15 cellular contexts compared by ENCODE assay signal in genomic region chr6:157219201-157220200, GRCh38.
A peak's percentile ranks its signal among the peaks of the same experiment; 100 is the strongest.
DNase-seq lines count a peak whose midpoint lies in the region; ATAC-seq and TF ChIP-seq lines count a peak whose summit lies in the region.
"Had no signal": no experiment of that assay in that cellular context is flagged by ENCODE, and none has a peak within 500 bp of the region (broad histone marks: within the 10 kb centered on the region; RNA-seq: fewer than 3 reads in every experiment).

No MANE protein-coding gene starts in this region.

- H3K4me2 ChIP-seq in H9 (ENCODE audit: insufficient read depth, insufficient read length, low read length) (no peak overlapping the region), trophoblast cell (ENCODE audit: low read length) (no peak overlapping the region)

- no peak overlapping the region for H2BK12ac ChIP-seq in H9 (ENCODE audit: insufficient read length, low read depth, low read length)
- H2BK12ac ChIP-seq in trophoblast cell (ENCODE audit: low read length) = peak overlapping the region; percentile 66

- H3K56ac ChIP-seq in H9 (ENCODE audit: insufficient read length, low read depth, low read length) = no peak overlapping the region

- in situ Hi-C loops in Panc1 (cut with HindIII; ENCODE audit: low pct_unique_long_range_greater_than_20kb, low sequenced_read_pairs) = no loop called here

- no peak overlapping the region for H2BK5ac ChIP-seq in H9 (ENCODE audit: insufficient read length, low read length)
- H2BK5ac ChIP-seq in trophoblast cell (ENCODE audit: low read depth, low read length, poor library complexity) = no peak overlapping the region

- H2BK15ac ChIP-seq in H9 (ENCODE audit: low read depth, low read length) = no peak overlapping the region

- no peaks in the 10 kb centered on the region for H3K36me3 ChIP-seq in Panc1 (ENCODE audit: control insufficient read depth, insufficient read depth, low read length)
- H3K36me3 ChIP-seq in trophoblast cell (ENCODE audit: control insufficient read depth in 1 of 2, insufficient read depth in 2 of 2, low read length in 2 of 2) = no peaks in the 10 kb centered on the region
- H3K36me3 ChIP-seq in left lung = no peaks in the 10 kb centered on the region
- H3K36me3 ChIP-seq: heart right ventricle had no signal

- H3K36me3 Mint-ChIP-seq in H9 (ENCODE audit: insufficient read depth in 1 of 3, low read depth in 3 of 3) = no peaks in the 10 kb centered on the region; a peak in 1 of 7 replicates
- no peaks in the 10 kb centered on the region for H3K36me3 Mint-ChIP-seq in activated CD4-positive, alpha-beta T cell treated with anti-CD3 and anti-CD28 coated beads, Interleukin-2, amount 10 ng/mL, durations not matched to agents 7 days and 5 days (ENCODE audit: low read depth)
- H3K36me3 Mint-ChIP-seq: naive B cell had no signal

- no peak overlapping the region for H3T11ph ChIP-seq in H9 (ENCODE audit: low read length)

- no peaks in the 10 kb centered on the region for H3K23me2 ChIP-seq in H9 (ENCODE audit: insufficient read length, low read depth, low read length, poor library complexity, severe bottlenecking)

- no peak overlapping the region for H3K4me3 Mint-ChIP-seq in H9
- H3K4me3 Mint-ChIP-seq in activated CD4-positive, alpha-beta T cell treated with anti-CD3 and anti-CD28 coated beads, Interleukin-2, amount 10 ng/mL, durations not matched to agents 7 days and 5 days = no peak overlapping the region

- H2BK20ac ChIP-seq in H9 (ENCODE audit: low read depth, low read length, poor library complexity, severe bottlenecking) = no peak overlapping the region

- H4K5ac ChIP-seq in H9 (ENCODE audit: insufficient read length, low read depth, low read length) = no peak overlapping the region

- H3K27me3 ChIP-seq in H9 (ENCODE audit: insufficient read depth, low read length) = no peaks in the 10 kb centered on the region
- no peaks in the 10 kb centered on the region for H3K27me3 ChIP-seq in Panc1 (ENCODE audit: control insufficient read depth, insufficient read depth, low read length)
- H3K27me3 ChIP-seq in trophoblast cell (ENCODE audit: insufficient read depth, low read length) = no peaks in the 10 kb centered on the region
- H3K27me3 ChIP-seq in left lung = no peaks in the 10 kb centered on the region
- H3K27me3 ChIP-seq: heart right ventricle had no signal

- no peak overlapping the region for H4K12ac ChIP-seq in trophoblast cell (ENCODE audit: low read depth, low read length)

- WGBS in H9 (ENCODE audit: extremely low coverage, insufficient read length, low lambda C conversion rate) = no CpG with 5 or more reads among the region's 18 CpGs
- WGBS in trophoblast cell (ENCODE audit: extremely low coverage, insufficient coverage, insufficient read length) = no CpG with 5 or more reads among the region's 18 CpGs

- ATAC-seq in Panc1 (0 out of 2 replicates have a peak, but pooled peaks have one; percentile 8), left lung (no peak), GM19351 (IDR thresholded peaks at IDR 0.05; ENCODE audit: unreplicated experiment) (no peak), HG03135 (IDR thresholded peaks at IDR 0.05; ENCODE audit: unreplicated experiment) (no peak)
- ATAC-seq: heart right ventricle; stimulated activated naive CD8-positive, alpha-beta T cell treated with anti-CD3 and anti-CD28 coated beads, Interleukin-15, Interleukin-2, amounts not matched to agents 100 U/mL and 50 U/mL, for 24 hours; T-helper 17 cell had no signal

- H3K9me3 ChIP-seq in H9 (ENCODE audit: control insufficient read depth, low read depth, low read length) (no peaks in the 10 kb centered on the region), Panc1 (ENCODE audit: control insufficient read depth, insufficient read depth, low read depth, low read length) (no peaks in the 10 kb centered on the region), trophoblast cell (ENCODE audit: insufficient read depth, low read depth, low read length) (peaks cover 3% of the 10 kb centered on the region), left lung (no peaks in the 10 kb centered on the region)
- H3K9me3 ChIP-seq: heart right ventricle had no signal

- DNase-seq in H9 (peak; percentile 69), Panc1 (ENCODE audit: low read depth, low spot score) (no peak), epithelial cell of esophagus (ENCODE audit: low read depth) (peak; percentile 71), trophoblast cell (peak in 1 of 2 donors; percentile 22), left lung (no peak)
- no peak for DNase-seq in activated CD4-positive, alpha-beta T cell treated with anti-CD3 and anti-CD28 coated beads, Interleukin-2, amount 10 ng/mL, durations not matched to agents 7 days and 5 days
- DNase-seq: central memory CD4-positive, alpha-beta T cell; DMS53; naive B cell; NCI-H510A treated with DMSO at 0.1 percent for 48 hours; stimulated activated naive CD8-positive, alpha-beta T cell treated with anti-CD3 and anti-CD28 coated beads, Interleukin-15, Interleukin-2, amounts not matched to agents 100 U/mL and 50 U/mL, for 24 hours; T-helper 17 cell had no signal

- H3K14ac ChIP-seq in H9 (ENCODE audit: insufficient read depth, low read length) = no peak overlapping the region; the same call in 1 of the 2 replicates
- H3K14ac ChIP-seq in trophoblast cell (ENCODE audit: low read length) = no peak overlapping the region

- peaks cover 30% of the 10 kb centered on the region for H3K27me3 Mint-ChIP-seq in H9 (ENCODE audit: low read depth)
- H3K27me3 Mint-ChIP-seq in activated CD4-positive, alpha-beta T cell treated with anti-CD3 and anti-CD28 coated beads, Interleukin-2, amount 10 ng/mL, durations not matched to agents 7 days and 5 days = no peaks in the 10 kb centered on the region

- H3K4ac ChIP-seq in H9 (ENCODE audit: low read depth, low read length) (no peak overlapping the region), trophoblast cell (ENCODE audit: low read depth, low read length) (no peak overlapping the region)

- no peak overlapping the region for H3K27ac ChIP-seq in H9 (ENCODE audit: insufficient read length, low read depth, low read length)
- no peak overlapping the region for H3K27ac ChIP-seq in Panc1 (ENCODE audit: low read length)
- H3K27ac ChIP-seq in trophoblast cell (ENCODE audit: low read depth, low read length) = peak overlapping the region; percentile 10
- no peak overlapping the region for H3K27ac ChIP-seq in left lung
- H3K27ac ChIP-seq: heart right ventricle had no signal

- H3K9ac ChIP-seq in H9 (ENCODE audit: extremely low read depth, insufficient read length, low read length) (no peak overlapping the region), trophoblast cell (ENCODE audit: low read length) (no peak overlapping the region)

- H4K8ac ChIP-seq in H9 (replicated peaks; ENCODE audit: insufficient read length, low read depth, low read length) = no peak overlapping the region
- H4K8ac ChIP-seq in trophoblast cell (ENCODE audit: low read depth, low read length) = no peak overlapping the region

- POLR2A ChIA-PET in Panc1 (lab: Charles Lee) = interaction anchor here (0.6 kb wide), 1 partner anchor 195 kb away, joined by 7 read pairs; no protein-coding TSS in a partner anchor
- POLR2A ChIA-PET in activated CD4-positive, alpha-beta T cell treated with anti-CD3 and anti-CD28 coated beads, Interleukin-2, amount 10 ng/mL, durations not matched to agents 7 days and 5 days (lab: Charles Lee) = no interaction called here

- no peak overlapping the region for H3K18ac ChIP-seq in H9 (ENCODE audit: insufficient read length, low read depth, low read length)
- no peak overlapping the region for H3K18ac ChIP-seq in trophoblast cell (ENCODE audit: low read length)

- H4K20me1 ChIP-seq in H9 (ENCODE audit: control insufficient read depth, insufficient read depth, insufficient read length) = no peaks in the 10 kb centered on the region

- H3K4me1 Mint-ChIP-seq in H9 = peaks cover 8 to 19% of the 10 kb centered on the region in 2 experiments
- H3K4me1 Mint-ChIP-seq in activated CD4-positive, alpha-beta T cell treated with anti-CD3 and anti-CD28 coated beads, Interleukin-2, amount 10 ng/mL, durations not matched to agents 7 days and 5 days = peaks cover 30% of the 10 kb centered on the region

- H3K9me3 Mint-ChIP-seq in H9 = no peaks in the 10 kb centered on the region; a peak in 2 of 5 replicates
- H3K9me3 Mint-ChIP-seq in activated CD4-positive, alpha-beta T cell treated with anti-CD3 and anti-CD28 coated beads, Interleukin-2, amount 10 ng/mL, durations not matched to agents 7 days and 5 days = no peaks in the 10 kb centered on the region
- H3K9me3 Mint-ChIP-seq: naive B cell had no signal

- CTCF ChIA-PET in Panc1 (lab: Charles Lee) = interaction anchor here (0.6 kb wide), 1 partner anchor 17 kb away, joined by 3 read pairs; no protein-coding TSS in a partner anchor
- CTCF ChIA-PET in activated CD4-positive, alpha-beta T cell treated with anti-CD3 and anti-CD28 coated beads, Interleukin-2, amount 10 ng/mL, durations not matched to agents 7 days and 5 days (lab: Charles Lee) = interaction anchor here (1.2 to 3.3 kb wide), 3 partner anchors 9 to 21 kb away, joined by 3 to 8 read pairs (median 5); no protein-coding TSS in a partner anchor

- H4K91ac ChIP-seq in H9 (ENCODE audit: insufficient read length, low read depth, low read length) = no peak overlapping the region
- no peak overlapping the region for H4K91ac ChIP-seq in trophoblast cell (ENCODE audit: low read depth, low read length)

- H2AFZ ChIP-seq in H9 (ENCODE audit: low read length) (no peak overlapping the region), trophoblast cell (ENCODE audit: insufficient read depth, low read length, poor library complexity) (peak overlapping the region; percentile 35)

- intact Hi-C loops in Panc1 (cut with micrococcal nuclease; ENCODE audit: unreplicated experiment) (no loop called here), left lung (cut with DNase I) (no loop called here)

- H2AK5ac ChIP-seq in H9 (ENCODE audit: insufficient read length, low read length) (no peak overlapping the region), trophoblast cell (ENCODE audit: low read length) (no peak overlapping the region)

- H3K79me2 ChIP-seq in H9 (ENCODE audit: insufficient read depth, low read length) (no peaks in the 10 kb centered on the region), trophoblast cell (ENCODE audit: control insufficient read depth, insufficient read depth, low read length, poor library complexity) (no peaks in the 10 kb centered on the region)

- no peak overlapping the region; a peak in 1 of 7 replicates for H3K27ac Mint-ChIP-seq in H9
- H3K27ac Mint-ChIP-seq in activated CD4-positive, alpha-beta T cell treated with anti-CD3 and anti-CD28 coated beads, Interleukin-2, amount 10 ng/mL, durations not matched to agents 7 days and 5 days = no peak overlapping the region
- H3K27ac Mint-ChIP-seq: T-helper 17 cell had no signal

- no peak overlapping the region for H2BK120ac ChIP-seq in H9 (ENCODE audit: low read depth, low read length, poor library complexity, severe bottlenecking)
- no peak overlapping the region for H2BK120ac ChIP-seq in trophoblast cell (ENCODE audit: insufficient read depth, low read length, poor library complexity)

- H3K79me1 ChIP-seq in H9 (ENCODE audit: insufficient read depth, low read depth, low read length, poor library complexity, severe bottlenecking) = no peaks in the 10 kb centered on the region
- H3K79me1 ChIP-seq in trophoblast cell (ENCODE audit: low read length) = peaks cover 8% of the 10 kb centered on the region

- H3K4me1 ChIP-seq in H9 (ENCODE audit: insufficient read depth, low read length) (no peaks in the 10 kb centered on the region), Panc1 (ENCODE audit: control insufficient read depth, insufficient read depth, low read length) (peaks cover 3% of the 10 kb centered on the region; the same call in 1 of the 2 replicates), trophoblast cell (ENCODE audit: control insufficient read depth in 1 of 2, insufficient read depth in 2 of 2, low read length in 2 of 2) (peaks cover 6 to 17% of the 10 kb centered on the region in 2 experiments), left lung (peaks cover 6 to 13% of the 10 kb centered on the region in 2 donors)

- no TSS peak for BruUV-seq in Panc1 (replicated peaks; lab: Mats Ljungman, UMichigan)

- peak; percentile 28; the same call in 2 of the 3 replicates for TF ChIP-seq CTCF in H9 (conservative IDR thresholded peaks at IDR 0.05)
- TF ChIP-seq CTCF in Panc1 (IDR thresholded peaks at IDR 0.05) = no peak
- TF ChIP-seq CTCF in epithelial cell of esophagus (IDR thresholded peaks at IDR 0.05; ENCODE audit: insufficient read depth, low read depth, low read length, missing control alignments) = no peak
- TF ChIP-seq CTCF in left lung (IDR thresholded peaks at IDR 0.05) = no peak

- H3K23ac ChIP-seq in H9 (ENCODE audit: insufficient read length, low read depth, low read length) = no peak overlapping the region
- no peak overlapping the region for H3K23ac ChIP-seq in trophoblast cell (ENCODE audit: low read length)

- H3K4me3 ChIP-seq in Panc1 (ENCODE audit: low read depth in 2 of 2, low read length in 2 of 2) (no peak overlapping the region), epithelial cell of esophagus (ENCODE audit: low read length) (no peak overlapping the region), trophoblast cell (ENCODE audit: low read depth, low read length) (no peak overlapping the region), left lung (no peak overlapping the region)

Comparison
In these comparisons a context has a peak if more than half of its experiments do, and no peak if none do; other contexts are left out.
1. DNase-seq: peak in H9 (single experiment) and epithelial cell of esophagus (single experiment); none in Panc1 (single experiment), left lung (0 of 2) and activated CD4-positive, alpha-beta T cell treated with anti-CD3 and anti-CD28 coated beads, Interleukin-2, amount 10 ng/mL, durations not matched to agents 7 days and 5 days (single experiment).